ENCODE assay signal across 8 cellular contexts in the genomic region with DNA sequence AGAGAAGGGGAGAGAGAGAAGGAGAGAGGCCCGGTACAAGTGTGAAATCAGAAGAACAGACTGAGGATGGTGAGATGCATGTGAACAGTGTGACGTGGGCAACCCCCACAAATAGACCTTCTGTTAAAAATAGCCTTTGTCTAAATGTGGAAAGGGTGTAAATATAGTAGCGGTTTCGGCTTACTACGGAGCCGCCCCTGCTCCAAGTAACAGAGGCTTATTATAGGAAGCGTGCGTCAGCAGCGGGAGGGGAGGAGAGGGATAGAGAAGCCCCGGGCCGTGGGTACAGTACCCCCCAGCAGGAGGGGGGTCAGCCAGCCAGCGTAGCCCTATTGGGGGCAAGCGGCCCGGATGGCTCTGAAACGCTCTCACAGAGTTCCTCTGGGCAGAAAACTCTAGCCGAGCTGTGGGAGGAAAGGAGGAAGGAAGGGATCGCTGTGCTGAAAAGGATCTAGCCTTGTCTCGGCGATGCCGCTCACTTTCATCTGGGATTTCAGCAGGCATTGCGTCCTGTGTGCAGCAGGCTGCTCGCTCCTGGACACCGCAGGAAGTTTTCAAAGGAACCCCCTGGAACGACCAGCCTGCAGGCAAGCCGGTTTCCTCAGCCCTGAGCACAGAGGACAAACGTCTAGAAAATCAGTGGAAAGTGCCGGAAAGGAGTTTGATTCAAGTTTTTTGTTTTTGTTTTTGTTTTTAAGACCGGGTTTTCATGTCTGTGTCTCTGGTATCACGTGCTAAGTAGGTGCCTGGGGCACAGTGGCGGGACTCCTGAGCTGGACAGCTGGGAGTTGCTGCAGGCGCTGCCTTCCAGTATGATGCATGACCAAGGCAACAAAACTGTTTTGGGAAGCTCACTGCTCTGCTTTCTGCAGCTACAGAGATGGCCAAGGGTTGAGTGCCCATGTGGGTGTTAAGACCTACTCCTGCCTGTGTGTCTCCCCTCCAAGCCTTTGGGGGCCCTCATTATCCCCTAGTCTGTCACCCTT.
DNase-seq lines count a peak whose midpoint lies in the region; ATAC-seq and TF ChIP-seq lines count a peak whose summit lies in the region.

No MANE protein-coding gene starts in this region.

- TF ChIP-seq EP300 in tibial nerve (IDR thresholded peaks at IDR 0.05): peak; percentile 66 to 88

- peaks cover 5% of the 10 kb centered on the region for H3K4me1 Mint-ChIP-seq in memory B cell

- TF ChIP-seq CTCF in tibial nerve (IDR thresholded peaks at IDR 0.05): no peak

- no peaks in the 10 kb centered on the region for H3K27me3 ChIP-seq in ectodermal cell (ENCODE audit: control insufficient read depth, insufficient read depth, low read length, poor library complexity, severe bottlenecking)
- no peaks in the 10 kb centered on the region for H3K27me3 ChIP-seq in tibial nerve

- H3K36me3 Mint-ChIP-seq in memory B cell: no peaks in the 10 kb centered on the region

- H3K27me3 Mint-ChIP-seq in memory B cell: peaks cover 21% of the 10 kb centered on the region

- peak; percentile 71 for ATAC-seq in GM21529 (IDR thresholded peaks at IDR 0.05; ENCODE audit: unreplicated experiment)
- ATAC-seq in memory B cell (ENCODE audit: low read depth): peak; percentile 57

- no peak overlapping the region for H3K4me3 ChIP-seq in ectodermal cell (ENCODE audit: insufficient read depth, low read depth, low read length)
- H3K4me3 ChIP-seq in tibial nerve: peak overlapping the region; percentile 22 to 52 (median 34)

- 73 to 74% methylated on average over 31 of the region's 31 CpGs for WGBS in ectodermal cell, 2 experiments
- WGBS in tibial nerve, 2 donors: 8% methylated on average over 31 of the region's 31 CpGs

- H3K27ac ChIP-seq in ectodermal cell (ENCODE audit: insufficient read depth, low read depth, low read length, poor library complexity, severe bottlenecking) (peak overlapping the region; percentile 27), tibial nerve (peak overlapping the region; percentile 63 to 87 (median 82))

- no peaks in the 10 kb centered on the region for H3K9me3 Mint-ChIP-seq in memory B cell

- TF ChIP-seq POLR2A in tibial nerve (IDR thresholded peaks at IDR 0.05): peak in 1 of 2 donors; percentile 13

- H3K4me3 Mint-ChIP-seq in memory B cell: peak overlapping the region; percentile 11

- DNase-seq in DMS53 (lab: John Stamatoyannopoulos, UW): peak; percentile 56
- DNase-seq in NOMO-1 treated with DMSO at 0.1 percent for 48 hours (lab: John Stamatoyannopoulos, UW; ENCODE audit: unreplicated experiment): peak; percentile 32
- no peak for DNase-seq in memory B cell (ENCODE audit: low spot score in 2 of 2)
- DNase-seq in tibial nerve (ENCODE audit: low spot score in 2 of 2): peak in 1 of 2 donors; percentile 39
- DNase-seq in GDM1 (lab: John Stamatoyannopoulos, UW): no peak
- no peak for DNase-seq in HPDE6-E6E7 (ENCODE audit: extremely low spot score)

- H3K27ac Mint-ChIP-seq in memory B cell: no peak overlapping the region

- H3K9me3 ChIP-seq in ectodermal cell (ENCODE audit: control insufficient read depth, low read length): no peaks in the 10 kb centered on the region
- no peaks in the 10 kb centered on the region for H3K9me3 ChIP-seq in tibial nerve

- H3K36me3 ChIP-seq in ectodermal cell (ENCODE audit: control insufficient read depth, insufficient read depth, low read length) (no peaks in the 10 kb centered on the region), tibial nerve (no peaks in the 10 kb centered on the region)

- H3K4me1 ChIP-seq in ectodermal cell (ENCODE audit: control insufficient read depth, insufficient read depth, low read length): peaks cover 9% of the 10 kb centered on the region
- peaks cover 0 to 20% (median 9%) of the 10 kb centered on the region in 4 donors for H3K4me1 ChIP-seq in tibial nerve

Comparison
In these comparisons a context has a peak if more than half of its experiments do, and no peak if none do; other contexts are left out.
1. DNase-seq: peak in DMS53 (single experiment) and NOMO-1 treated with DMSO at 0.1 percent for 48 hours (single experiment); none in memory B cell (0 of 2), GDM1 (single experiment) and HPDE6-E6E7 (single experiment).